In the genomic region with DNA sequence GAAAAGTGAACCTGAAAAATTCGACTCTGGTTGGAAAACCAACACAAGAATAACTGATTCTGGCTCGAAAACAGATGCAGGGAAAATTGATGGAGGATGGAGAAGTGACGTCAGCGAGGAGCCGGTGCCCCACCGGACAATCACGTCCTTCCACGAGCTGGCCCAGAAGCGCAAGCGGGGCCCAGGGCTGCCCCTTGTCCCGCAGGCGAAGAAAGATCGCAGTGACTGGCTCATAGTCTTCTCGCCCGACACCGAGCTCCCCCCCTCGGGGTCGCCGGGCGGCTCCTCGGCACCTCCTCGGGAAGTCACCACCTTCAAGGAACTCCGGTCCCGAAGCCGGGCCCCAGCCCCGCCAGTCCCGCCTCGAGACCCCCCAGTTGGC, we compare ENCODE assay signal across 8 cellular contexts. TPM values are rescaled to one million over a fixed set of nuclear protein-coding genes. Genes with fewer than 3 reads are reported as not detected.
DNase-seq lines count a peak whose midpoint lies in the region; ATAC-seq, FAIRE-seq and TF ChIP-seq lines count a peak whose summit lies in the region.

No MANE protein-coding gene starts in this region.

- WGBS in GM12878 (ENCODE audit: insufficient coverage, insufficient replicate concordance, low lambda C conversion rate, missing lambda C conversion rate), result under 1% methylated on average over 26 of the region's 28 CpGs
- WGBS in stomach, 5 donors, result 1 to 4% (median 3%) methylated on average over 15 to 28 of the region's 28 CpGs

- peak overlapping the region; percentile 92 for H3K27ac ChIP-seq in KOPT-K1 (ENCODE audit: low read depth, low read length, poor library complexity, severe bottlenecking)
- H3K27ac ChIP-seq in GM12878 (ENCODE audit: control insufficient read depth, insufficient read depth), result no peak overlapping the region
- peak overlapping the region; percentile 80 to 99 (median 98) for H3K27ac ChIP-seq in stomach

- H4K20me1 ChIP-seq in GM12878 (ENCODE audit: control insufficient read depth, insufficient read depth), result no peaks in the 10 kb centered on the region

- no peak for TF ChIP-seq RAD21 in GM12878 (IDR thresholded peaks at IDR 0.05; ENCODE audit: insufficient read depth, low read depth, low read length)

- TF ChIP-seq CTCF in GM12878 (IDR thresholded peaks at IDR 0.05 in 2 of 3, conservative IDR thresholded peaks at IDR 0.05 in 1 of 3; ENCODE audit: control insufficient read depth in 2 of 3, extremely low read depth in 1 of 3, insufficient read depth in 1 of 3, low read depth in 3 of 3, low read length in 3 of 3) (no peak), stomach (IDR thresholded peaks at IDR 0.05) (no peak)

- TF ChIP-seq EP300 in GM12878 (IDR thresholded peaks at IDR 0.05; ENCODE audit: borderline replicate concordance in 1 of 2, control insufficient read depth in 1 of 2, low read depth in 2 of 2, low read length in 2 of 2), result no peak
- no peak for TF ChIP-seq EP300 in stomach (IDR thresholded peaks at IDR 0.05)

- no TSS peak for BruUV-seq in GM12878 (replicated peaks; lab: Mats Ljungman, UMichigan)

- H3K9me3 ChIP-seq in KOPT-K1 (ENCODE audit: insufficient read depth, low read length, poor library complexity, severe bottlenecking) (no peaks in the 10 kb centered on the region), GM12878 (replicated peaks; ENCODE audit: control insufficient read depth, insufficient read depth, low read length) (no peaks in the 10 kb centered on the region), stomach (no peaks in the 10 kb centered on the region)

- CTCF ChIA-PET in GM12878 (lab: Yijun Ruan, JAX), result interaction anchor here (0.7 to 9.6 kb wide), 16 partner anchors 11 to 277 kb away, joined by 3 to 225 read pairs (median 8); a partner anchor contains a TSS

- H3K36me3 ChIP-seq in KOPT-K1 (ENCODE audit: insufficient read depth, low read length) (peaks cover 52% of the 10 kb centered on the region), GM12878 (ENCODE audit: control insufficient read depth in 2 of 2, insufficient read depth in 2 of 2, low read length in 1 of 2) (peaks cover 7 to 15% of the 10 kb centered on the region in 2 experiments), stomach (peaks cover 0 to 35% (median 30%) of the 10 kb centered on the region in 4 donors)

- DNase-seq in DMS114 treated with DMSO at 0.1 percent for 48 hours (lab: John Stamatoyannopoulos, UW; ENCODE audit: unreplicated experiment) (peak; percentile 59), GM12878 (ENCODE audit: low read depth, low spot score) (no peak), kidney tubule cell (ENCODE audit: low spot score) (peak; percentile 37), stomach (no peak), SHP77 treated with DMSO at 0.1 percent for 48 hours (lab: John Stamatoyannopoulos, UW) (no peak)

- POLR2A ChIA-PET in GM12878 (lab: Charles Lee), result interaction anchor here (0.7 to 4.3 kb wide), 8 partner anchors 12 to 114 kb away, joined by 3 to 28 read pairs (median 4); a partner anchor contains a TSS

- peak overlapping the region; percentile 90 for H3K4me2 ChIP-seq in GM12878 (ENCODE audit: control insufficient read depth, insufficient read depth)

- H3K4me3 ChIP-seq in GM12878 (peak overlapping the region; percentile 88), stomach (peak overlapping the region; percentile 74 to 96 (median 78))

- in situ Hi-C loops in GM12878 (cut with MboI), result no loop called here

- ATAC-seq in GM12878 (no peak), GM21717 (IDR thresholded peaks at IDR 0.05; ENCODE audit: unreplicated experiment) (no peak), GM18907 (IDR thresholded peaks at IDR 0.05; ENCODE audit: unreplicated experiment) (no peak)

- RAD21 ChIA-PET in GM12878 (lab: Charles Lee; ENCODE audit: unreplicated experiment), result interaction anchor here (1.5 to 5.4 kb wide), 4 partner anchors 17 to 71 kb away, joined by 6 to 81 read pairs (median 10); a partner anchor contains a TSS

- FAIRE-seq in GM12878 (lab: Jason Lieb, UNC), result no peak

- H3K4me1 ChIP-seq in GM12878 (ENCODE audit: control insufficient read depth, insufficient read depth, low read length) (peaks cover 7% of the 10 kb centered on the region), stomach (peaks cover 36 to 66% (median 50%) of the 10 kb centered on the region in 4 donors)

- intact Hi-C loops in GM12878 (cut with micrococcal nuclease; ENCODE audit: unreplicated experiment), result loop anchor here (2.0 to 5.0 kb wide), 2 partner anchors 116 to 270 kb away; a partner anchor contains a TSS
- intact Hi-C loops in stomach (cut with DNase I; ENCODE audit: low total_unique reads), result no loop called here

- H3K9ac ChIP-seq in GM12878 (ENCODE audit: control insufficient read depth, insufficient read depth, low read length), result no peak overlapping the region

- H2AFZ ChIP-seq in GM12878 (ENCODE audit: control insufficient read depth, low read depth, low read length), result peak overlapping the region; percentile 17; the same call in 1 of the 2 replicates

- SMC1A ChIA-PET in GM12878 (lab: Charles Lee; ENCODE audit: uncharacterized antibody, unreplicated experiment), result interaction anchor here (0.8 to 6.8 kb wide), 11 partner anchors 10 to 182 kb away, joined by 3 to 57 read pairs (median 6); a partner anchor contains a TSS

- TF ChIP-seq POLR2A in GM12878 (IDR thresholded peaks at IDR 0.05; ENCODE audit: low read depth, low read length) (no peak), stomach (IDR thresholded peaks at IDR 0.05) (no peak)

- H3K27me3 ChIP-seq in GM12878 (replicated peaks in 1 of 2; ENCODE audit: control insufficient read depth in 2 of 2, insufficient read depth in 2 of 2, low read length in 1 of 2), result no peaks in the 10 kb centered on the region
- no peaks in the 10 kb centered on the region for H3K27me3 ChIP-seq in stomach

- H3K79me2 ChIP-seq in GM12878 (ENCODE audit: control insufficient read depth, insufficient read depth, low read length), result no peaks in the 10 kb centered on the region; the same call in 1 of the 2 replicates

RNA-seq across cellular contexts. Expression of a gene that starts 1.9 kb away (rescaled TPM):
- total RNA-seq in GM12878 (2013; cell fraction: nucleolus; rRNA removed), result 7.6 and 10.6 TPM in 2 replicates
- total RNA-seq in GM12878 (2014; rRNA removed) (10.6 and 11.1 TPM in 2 replicates), GM12878 (2014; rRNA removed; fragmentation: Illumina TruSeq; extraction: Trizol) (4.7 and 5.1 TPM in 2 replicates), GM12878 (2021) (17.7 and 19.9 TPM in 2 replicates), stomach (100 to 1,000 TPM in 1 of 5 donors, 10 to 100 TPM in 3, 1 to 10 TPM in 1; 9.5 to 164 (median 31.3) TPM)
- 7.7 TPM for polyA plus RNA-seq in GM12878 (2011; ENCODE audit: low read depth)
- polyA plus RNA-seq in GM12878 (2011; rRNA removed) (9.2 and 13.9 TPM in 2 replicates), GM12878 (2014; fragmentation: Illumina TruSeq; extraction: Trizol) (7.6 and 10.0 TPM in 2 replicates), GM12878 (2014; fragmentation: Nextera tagmentation; extraction: Ambion mirVana) (1 to 10 TPM; 1.1 to 5.4 TPM), GM12878 (2014; rRNA removed) (23.0 and 23.7 TPM in 2 replicates), GM12878 (2016; fragmentation: Nextera tagmentation; extraction: Ambion mirVana) (10 to 100 TPM; 13.6 to 18.5 TPM), stomach (10 to 100 TPM; 25.6 to 32.7 (median 31.4) TPM)
- 16.9 and 27.2 TPM in 2 replicates for polyA plus RNA-seq in GM12878 (2011; cell fraction: cytosol; rRNA removed)
- 52.8 and 62.4 TPM in 2 replicates for polyA plus RNA-seq in GM12878 (2011; cell fraction: nucleus; rRNA removed)
- polyA plus RNA-seq in GM12878 (2012), result 9.1 and 11.1 TPM in 2 replicates
- 6.7 and 11.6 TPM in 2 replicates for polyA minus RNA-seq in GM12878 (2011; rRNA and poly(A)+ RNA removed)
- polyA minus RNA-seq in GM12878 (2011; cell fraction: cytosol; rRNA and poly(A)+ RNA removed), result 5.8 and 6.3 TPM in 2 replicates
- 10.4 and 19.3 TPM in 2 replicates for polyA minus RNA-seq in GM12878 (2011; cell fraction: nucleus; rRNA and poly(A)+ RNA removed)

RNA-seq across cellular contexts. Expression of a gene that starts 13.9 kb away (rescaled TPM):
- 189 TPM in 2 replicates for total RNA-seq in GM12878 (2013; cell fraction: nucleolus; rRNA removed)
- total RNA-seq in GM12878 (2014; rRNA removed), result 432 and 495 TPM in 2 replicates
- 446 and 482 TPM in 2 replicates for total RNA-seq in GM12878 (2014; rRNA removed; fragmentation: Illumina TruSeq; extraction: Trizol)
- 507 and 547 TPM in 2 replicates for total RNA-seq in GM12878 (2021)
- polyA plus RNA-seq in GM12878 (2011; ENCODE audit: low read depth), result 263 TPM
- polyA plus RNA-seq in GM12878 (2011; rRNA removed), result 608 and 753 TPM in 2 replicates
- polyA plus RNA-seq in GM12878 (2011; cell fraction: cytosol; rRNA removed), result 639 and 664 TPM in 2 replicates
- 648 and 692 TPM in 2 replicates for polyA plus RNA-seq in GM12878 (2011; cell fraction: nucleus; rRNA removed)
- polyA plus RNA-seq in GM12878 (2012), result 409 and 448 TPM in 2 replicates
- polyA plus RNA-seq in GM12878 (2014; fragmentation: Illumina TruSeq; extraction: Trizol), result 467 and 549 TPM in 2 replicates
- 1,000 to 10,000 TPM; 1,058 to 1,156 TPM for polyA plus RNA-seq in GM12878 (2014; fragmentation: Nextera tagmentation; extraction: Ambion mirVana)
- polyA plus RNA-seq in GM12878 (2014; rRNA removed), result 532 and 553 TPM in 2 replicates
- 100 to 1,000 TPM; 405 to 437 TPM for polyA plus RNA-seq in GM12878 (2016; fragmentation: Nextera tagmentation; extraction: Ambion mirVana)
- polyA minus RNA-seq in GM12878 (2011; rRNA and poly(A)+ RNA removed), result 290 and 378 TPM in 2 replicates
- 141 and 143 TPM in 2 replicates for polyA minus RNA-seq in GM12878 (2011; cell fraction: cytosol; rRNA and poly(A)+ RNA removed)
- 112 and 142 TPM in 2 replicates for polyA minus RNA-seq in GM12878 (2011; cell fraction: nucleus; rRNA and poly(A)+ RNA removed)
- 100 to 1,000 TPM in 1 of 5 donors, 10 to 100 TPM in 4; 27.7 to 223 (median 72.4) TPM for total RNA-seq in stomach
- polyA plus RNA-seq in stomach, result 100 to 1,000 TPM; 149 to 229 (median 199) TPM

RNA-seq across cellular contexts. Expression of a gene that starts 21.3 kb away (rescaled TPM):
- not detected in 2 replicates for total RNA-seq in GM12878 (2013; cell fraction: nucleolus; rRNA removed)
- total RNA-seq in GM12878 (2014; rRNA removed) (not detected in 2 replicates), GM12878 (2014; rRNA removed; fragmentation: Illumina TruSeq; extraction: Trizol) (not detected in 2 replicates), GM12878 (2021) (0.08 and 0.13 TPM in 2 replicates), stomach (1 to 10 TPM in 1 of 5 donors, not detected in 4; 4.6 TPM)
- polyA plus RNA-seq in GM12878 (2011; ENCODE audit: low read depth), result not detected
- polyA plus RNA-seq in GM12878 (2011; rRNA removed) (not detected in 2 replicates), GM12878 (2014; fragmentation: Illumina TruSeq; extraction: Trizol) (0.04 and 0.08 TPM in 2 replicates), GM12878 (2014; fragmentation: Nextera tagmentation; extraction: Ambion mirVana) (under 1 TPM in 1 of 2 experiments, not detected in 1; 0.15 TPM), GM12878 (2014; rRNA removed) (not detected in 2 replicates), GM12878 (2016; fragmentation: Nextera tagmentation; extraction: Ambion mirVana) (not detected), stomach (not detected)
- 0.02 TPM in 1 of 2 replicates, not detected in the other for polyA plus RNA-seq in GM12878 (2011; cell fraction: cytosol; rRNA removed)
- polyA plus RNA-seq in GM12878 (2011; cell fraction: nucleus; rRNA removed), result 0.04 and 0.13 TPM in 2 replicates
- 0.03 TPM in 1 of 2 replicates, not detected in the other for polyA plus RNA-seq in GM12878 (2012)
- polyA minus RNA-seq in GM12878 (2011; rRNA and poly(A)+ RNA removed), result not detected in 2 replicates
- not detected in 2 replicates for polyA minus RNA-seq in GM12878 (2011; cell fraction: cytosol; rRNA and poly(A)+ RNA removed)
- not detected in 2 replicates for polyA minus RNA-seq in GM12878 (2011; cell fraction: nucleus; rRNA and poly(A)+ RNA removed)

RNA-seq across cellular contexts. Expression of a gene that starts 45.3 kb away (rescaled TPM):
- 2.0 and 3.4 TPM in 2 replicates for total RNA-seq in GM12878 (2013; cell fraction: nucleolus; rRNA removed)
- total RNA-seq in GM12878 (2014; rRNA removed), result 1.6 and 2.5 TPM in 2 replicates
- 1.2 and 1.7 TPM in 2 replicates for total RNA-seq in GM12878 (2014; rRNA removed; fragmentation: Illumina TruSeq; extraction: Trizol)
- total RNA-seq in GM12878 (2021), result 2.5 and 2.8 TPM in 2 replicates
- 1.1 TPM for polyA plus RNA-seq in GM12878 (2011; ENCODE audit: low read depth)
- 1.6 and 2.5 TPM in 2 replicates for polyA plus RNA-seq in GM12878 (2011; rRNA removed)
- polyA plus RNA-seq in GM12878 (2011; cell fraction: cytosol; rRNA removed), result 2.6 and 3.6 TPM in 2 replicates
- 26.8 and 30.1 TPM in 2 replicates for polyA plus RNA-seq in GM12878 (2011; cell fraction: nucleus; rRNA removed)
- 1.8 and 1.9 TPM in 2 replicates for polyA plus RNA-seq in GM12878 (2012)
- polyA plus RNA-seq in GM12878 (2014; fragmentation: Illumina TruSeq; extraction: Trizol), result 1.9 and 3.1 TPM in 2 replicates
- under 1 TPM; 0.08 to 0.31 TPM for polyA plus RNA-seq in GM12878 (2014; fragmentation: Nextera tagmentation; extraction: Ambion mirVana)
- 3.7 and 4.1 TPM in 2 replicates for polyA plus RNA-seq in GM12878 (2014; rRNA removed)
- 1 to 10 TPM; 1.7 to 1.8 TPM for polyA plus RNA-seq in GM12878 (2016; fragmentation: Nextera tagmentation; extraction: Ambion mirVana)
- polyA minus RNA-seq in GM12878 (2011; rRNA and poly(A)+ RNA removed), result 1.4 and 1.6 TPM in 2 replicates
- polyA minus RNA-seq in GM12878 (2011; cell fraction: cytosol; rRNA and poly(A)+ RNA removed), result 1.7 and 3.6 TPM in 2 replicates
- 2.3 and 5.5 TPM in 2 replicates for polyA minus RNA-seq in GM12878 (2011; cell fraction: nucleus; rRNA and poly(A)+ RNA removed)
- 10 to 100 TPM in 1 of 5 donors, 1 to 10 TPM in 4; 1.1 to 13.6 (median 2.7) TPM for total RNA-seq in stomach
- polyA plus RNA-seq in stomach, result 1 to 10 TPM in 2 of 3 donors, under 1 TPM in 1; 0.46 to 3.1 (median 1.1) TPM

RNA-seq across cellular contexts. Expression of a gene that starts 49.3 kb away (rescaled TPM):
- 90.4 and 96.0 TPM in 2 replicates for total RNA-seq in GM12878 (2013; cell fraction: nucleolus; rRNA removed)
- total RNA-seq in GM12878 (2014; rRNA removed), result 42.3 and 45.9 TPM in 2 replicates
- 27.2 and 29.3 TPM in 2 replicates for total RNA-seq in GM12878 (2014; rRNA removed; fragmentation: Illumina TruSeq; extraction: Trizol)
- total RNA-seq in GM12878 (2021), result 62.3 and 63.1 TPM in 2 replicates
- polyA plus RNA-seq in GM12878 (2011; ENCODE audit: low read depth), result 25.1 TPM
- polyA plus RNA-seq in GM12878 (2011; rRNA removed), result 50.2 and 76.9 TPM in 2 replicates
- 55.4 and 60.6 TPM in 2 replicates for polyA plus RNA-seq in GM12878 (2011; cell fraction: cytosol; rRNA removed)
- polyA plus RNA-seq in GM12878 (2011; cell fraction: nucleus; rRNA removed), result 687 and 698 TPM in 2 replicates
- polyA plus RNA-seq in GM12878 (2012), result 38.5 and 52.1 TPM in 2 replicates
- 54.9 and 55.6 TPM in 2 replicates for polyA plus RNA-seq in GM12878 (2014; fragmentation: Illumina TruSeq; extraction: Trizol)
- 10 to 100 TPM; 11.1 to 17.8 TPM for polyA plus RNA-seq in GM12878 (2014; fragmentation: Nextera tagmentation; extraction: Ambion mirVana)
- 81.9 and 83.7 TPM in 2 replicates for polyA plus RNA-seq in GM12878 (2014; rRNA removed)
- 10 to 100 TPM; 23.4 to 27.5 TPM for polyA plus RNA-seq in GM12878 (2016; fragmentation: Nextera tagmentation; extraction: Ambion mirVana)
- 64.9 and 65.5 TPM in 2 replicates for polyA minus RNA-seq in GM12878 (2011; rRNA and poly(A)+ RNA removed)
- 14.3 and 18.9 TPM in 2 replicates for polyA minus RNA-seq in GM12878 (2011; cell fraction: cytosol; rRNA and poly(A)+ RNA removed)
- polyA minus RNA-seq in GM12878 (2011; cell fraction: nucleus; rRNA and poly(A)+ RNA removed), result 76.3 and 124 TPM in 2 replicates
- 10 to 100 TPM; 29.7 to 77.6 (median 53.6) TPM for total RNA-seq in stomach
- 10 to 100 TPM; 16.0 to 46.4 (median 17.0) TPM for polyA plus RNA-seq in stomach

Comparison
In these comparisons a context has a peak if more than half of its experiments do, and no peak if none do; other contexts are left out.
1. DNase-seq: peak in DMS114 treated with DMSO at 0.1 percent for 48 hours (single experiment) and kidney tubule cell (single experiment); none in GM12878 (single experiment), stomach (single experiment) and SHP77 treated with DMSO at 0.1 percent for 48 hours (single experiment).